ENCODE assay signal across 19 cellular contexts in the genomic region with DNA sequence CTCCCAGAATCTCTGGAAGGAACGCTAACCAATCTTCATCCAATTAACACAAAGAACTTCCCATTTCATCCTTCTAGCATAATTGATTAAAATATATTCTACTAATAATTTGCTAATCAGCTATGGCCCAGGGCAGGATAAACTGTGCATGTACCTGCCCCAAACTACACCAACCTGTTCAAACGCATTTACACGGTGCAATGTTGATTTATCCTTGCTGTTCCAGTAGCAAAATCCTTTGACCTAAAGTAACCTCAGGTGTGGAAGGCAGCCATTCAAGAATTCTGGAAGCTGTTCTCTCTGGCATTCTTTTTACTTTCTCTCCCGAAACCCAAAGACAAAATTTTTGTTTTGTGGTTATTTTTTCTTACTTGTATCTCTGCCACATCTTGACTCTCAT.
DNase-seq lines count a peak whose midpoint lies in the region; ATAC-seq, FAIRE-seq and TF ChIP-seq lines count a peak whose summit lies in the region.
"Had no signal": no experiment of that assay in that cellular context is flagged by ENCODE, and none has a peak within 500 bp of the region (broad histone marks: within the 10 kb centered on the region; RNA-seq: fewer than 3 reads in every experiment).

No MANE protein-coding gene starts in this region.

- H3K4me3 ChIP-seq in LNCaP clone FGC (ENCODE audit: low read depth, low read length) (no peak overlapping the region), bronchial epithelial cell (ENCODE audit: low read depth, low read length) (no peak overlapping the region)
- H3K4me3 ChIP-seq: GM12878, GM23338 had no signal

- ATAC-seq in left lobe of liver: peak; percentile 73
- ATAC-seq: GM12878, GM23338, HCT116 had no signal

- TF ChIP-seq CTCF in LNCaP clone FGC (IDR thresholded peaks at IDR 0.05; ENCODE audit: control insufficient read depth, extremely low read depth, insufficient read depth): no peak
- no peak for TF ChIP-seq CTCF in bronchial epithelial cell (IDR thresholded peaks at IDR 0.05; ENCODE audit: insufficient read depth, low read length, severe bottlenecking)

- H3K36me3 ChIP-seq in bronchial epithelial cell (ENCODE audit: control insufficient read depth, insufficient read depth, low read length): no peaks in the 10 kb centered on the region

- H3K27me3 ChIP-seq in bronchial epithelial cell (ENCODE audit: control insufficient read depth, insufficient read depth, low read length): no peaks in the 10 kb centered on the region

- DNase-seq in LNCaP clone FGC (ENCODE audit: low read depth): peak; percentile 34
- DNase-seq in bronchial epithelial cell (ENCODE audit: low read depth): peak; percentile 20
- no peak for DNase-seq in left lobe of liver (ENCODE audit: low spot score)
- DNase-seq in activated CD4-positive, alpha-beta T cell treated with anti-CD3 and anti-CD28 coated beads for 1 hour: no peak
- no peak for DNase-seq in NCI-H146 treated with DMSO at 0.1 percent for 48 hours (lab: John Stamatoyannopoulos, UW; ENCODE audit: unreplicated experiment)
- no peak for DNase-seq in NCI-H345 treated with DMSO at 0.1 percent for 48 hours (lab: John Stamatoyannopoulos, UW; ENCODE audit: unreplicated experiment)
- DNase-seq: C1 segment of cervical spinal cord; CD4-positive, alpha-beta T cell; CD8-positive, alpha-beta memory T cell; DMS 273 treated with DMSO at 0.1 percent for 48 hours; DMS79; EL; GDM1; H9 had no signal

- FAIRE-seq in bronchial epithelial cell (lab: Jason Lieb, UNC): no peak
- FAIRE-seq: D721Med, GM12878, GM19239 had no signal

Comparison
In these comparisons a context has a peak if more than half of its experiments do, and no peak if none do; other contexts are left out.
1. DNase-seq: peak in LNCaP clone FGC (single experiment) and bronchial epithelial cell (single experiment); none in left lobe of liver (single experiment), activated CD4-positive, alpha-beta T cell treated with anti-CD3 and anti-CD28 coated beads for 1 hour (single experiment), NCI-H146 treated with DMSO at 0.1 percent for 48 hours (single experiment) and NCI-H345 treated with DMSO at 0.1 percent for 48 hours (single experiment).